ENCODE assay signal across 17 cellular contexts in the genomic region with DNA sequence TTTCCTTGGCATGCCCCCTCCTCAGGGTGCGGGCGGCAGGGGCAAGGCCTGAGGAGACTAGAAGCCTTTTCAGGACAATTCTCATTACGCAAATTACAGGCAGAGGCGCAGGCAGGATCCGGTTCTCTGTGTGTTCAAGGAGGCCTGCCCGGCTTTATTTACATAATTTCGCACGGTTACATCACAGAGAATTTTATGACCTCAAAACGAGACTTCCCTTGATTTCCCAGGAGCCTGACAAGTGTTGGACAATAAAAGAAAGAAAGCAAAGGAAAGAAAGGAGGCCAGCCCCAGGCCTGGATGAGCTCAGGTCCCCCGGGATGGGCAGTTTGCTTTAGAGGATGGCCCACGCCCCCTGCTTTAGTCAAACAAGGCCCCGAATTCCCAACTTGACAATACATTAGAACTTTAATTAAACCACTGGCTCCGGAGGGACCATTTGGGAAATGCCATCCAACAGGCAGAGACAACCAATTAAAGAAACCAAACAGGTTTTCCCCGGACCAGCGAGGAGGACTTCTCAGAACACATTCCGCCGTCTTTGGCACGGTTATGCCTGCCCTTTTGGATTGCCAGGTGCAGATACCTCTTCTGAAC. TPM values are rescaled to one million over a fixed set of nuclear protein-coding genes. Genes with fewer than 3 reads are reported as not detected.
A peak's percentile ranks its signal among the peaks of the same experiment; 100 is the strongest.
DNase-seq lines count a peak whose midpoint lies in the region; ATAC-seq and TF ChIP-seq lines count a peak whose summit lies in the region.
"Had no signal": no experiment of that assay in that cellular context is flagged by ENCODE, and none has a peak within 500 bp of the region (broad histone marks: within the 10 kb centered on the region; RNA-seq: fewer than 3 reads in every experiment).

No MANE protein-coding gene starts in this region.

- peaks cover 29% of the 10 kb centered on the region for H3K4me1 Mint-ChIP-seq in stimulated activated memory B cell treated with anti-CD40 and anti-IgM and Interleukin-4, amounts not matched to agents 10 μg/mL and 1 μg/mL and 100 μg/mL, for 72 hours

- H3K4me3 ChIP-seq in GM08714 (ENCODE audit: low read length) (peak overlapping the region; percentile 70; the same call in 1 of the 2 replicates), sigmoid colon (no peak overlapping the region)
- H3K4me3 ChIP-seq: BLaER1, cardiac muscle cell, prostate gland, thoracic aorta had no signal

- DNase-seq in COLO668 (lab: John Stamatoyannopoulos, UW; ENCODE audit: unreplicated experiment), result peak; percentile 51
- peak; percentile 79 for DNase-seq in NCI-H69 (lab: John Stamatoyannopoulos, UW)
- peak; percentile 51 to 67 for DNase-seq in left colon
- no peak for DNase-seq in sigmoid colon
- no peak for DNase-seq in cardiac septum (ENCODE audit: low spot score)
- DNase-seq in iPS-NIHi11 (ENCODE audit: low spot score), result no peak
- DNase-seq: effector memory CD8-positive, alpha-beta T cell; GOT3; left ventricle myocardium superior; NCI-H2171; T1000 had no signal

- intact Hi-C loops in left colon (cut with DNase I, micrococcal nuclease) (no loop called here), sigmoid colon (cut with DNase I) (no loop called here), cardiac septum (cut with DNase I) (no loop called here)

- no peaks in the 10 kb centered on the region for H3K9me3 Mint-ChIP-seq in stimulated activated memory B cell treated with anti-CD40 and anti-IgM and Interleukin-4, amounts not matched to agents 10 μg/mL and 1 μg/mL and 100 μg/mL, for 72 hours
- H3K9me3 Mint-ChIP-seq: effector memory CD8-positive, alpha-beta T cell had no signal

- ATAC-seq in left colon, result peak; percentile 37
- ATAC-seq in stimulated activated memory B cell treated with anti-CD40 and anti-IgM and Interleukin-4, amounts not matched to agents 10 μg/mL and 1 μg/mL and 100 μg/mL, for 72 hours, result no peak
- ATAC-seq: effector memory CD8-positive, alpha-beta T cell; left ventricle myocardium superior had no signal

- H3K36me3 ChIP-seq in sigmoid colon, result no peaks in the 10 kb centered on the region
- H3K36me3 ChIP-seq: BLaER1, cardiac muscle cell, prostate gland, thoracic aorta had no signal

- no peak for TF ChIP-seq CTCF in sigmoid colon (IDR thresholded peaks at IDR 0.05)

- H3K27me3 ChIP-seq in sigmoid colon, result peaks cover 73 to 98% (median 96%) of the 10 kb centered on the region in 3 donors

- peaks cover 0 to 57% (median 51%) of the 10 kb centered on the region in 4 donors for H3K4me1 ChIP-seq in sigmoid colon
- H3K4me1 ChIP-seq: prostate gland had no signal

- no peak for TF ChIP-seq EP300 in sigmoid colon (IDR thresholded peaks at IDR 0.05)

- H3K36me3 Mint-ChIP-seq in stimulated activated memory B cell treated with anti-CD40 and anti-IgM and Interleukin-4, amounts not matched to agents 10 μg/mL and 1 μg/mL and 100 μg/mL, for 72 hours, result no peaks in the 10 kb centered on the region

- H3K27ac ChIP-seq in sigmoid colon, result no peak overlapping the region
- H3K27ac ChIP-seq: BLaER1, cardiac muscle cell, prostate gland, thoracic aorta had no signal

- WGBS in sigmoid colon, 2 donors, result 4 to 11% methylated on average over 18 of the region's 18 CpGs

- H3K4me3 Mint-ChIP-seq in stimulated activated memory B cell treated with anti-CD40 and anti-IgM and Interleukin-4, amounts not matched to agents 10 μg/mL and 1 μg/mL and 100 μg/mL, for 72 hours, result no peak overlapping the region

- peaks cover 85% of the 10 kb centered on the region for H3K27me3 Mint-ChIP-seq in stimulated activated memory B cell treated with anti-CD40 and anti-IgM and Interleukin-4, amounts not matched to agents 10 μg/mL and 1 μg/mL and 100 μg/mL, for 72 hours

- H3K27ac Mint-ChIP-seq in stimulated activated memory B cell treated with anti-CD40 and anti-IgM and Interleukin-4, amounts not matched to agents 10 μg/mL and 1 μg/mL and 100 μg/mL, for 72 hours, result no peak overlapping the region
- H3K27ac Mint-ChIP-seq: effector memory CD8-positive, alpha-beta T cell had no signal

- H3K9me3 ChIP-seq in sigmoid colon, result no peaks in the 10 kb centered on the region
- H3K9me3 ChIP-seq: prostate gland, thoracic aorta had no signal

- TF ChIP-seq POLR2A in sigmoid colon (IDR thresholded peaks at IDR 0.05), result peak in 1 of 2 donors; percentile 34

RNA-seq across cellular contexts. Expression of a gene that starts 2.9 kb away (rescaled TPM):
- total RNA-seq in left colon (10 to 100 TPM; 15.9 to 20.4 TPM), sigmoid colon (not detected), cardiac septum (not detected)
- polyA plus RNA-seq in sigmoid colon, result 1 to 10 TPM; 4.2 to 5.3 (median 4.2) TPM
- total RNA-seq: left ventricle myocardium superior, thoracic aorta had no signal

RNA-seq across cellular contexts. Expression of a gene that starts 58.1 kb away (rescaled TPM):
- total RNA-seq in left colon (10 to 100 TPM; 13.3 to 16.1 TPM), sigmoid colon (10 to 100 TPM; 14.1 to 19.1 (median 17.2) TPM), cardiac septum (13.0 TPM)
- 10 to 100 TPM in 1 of 3 donors, 1 to 10 TPM in 2; 1.8 to 11.2 (median 4.6) TPM for polyA plus RNA-seq in sigmoid colon

Comparison
In these comparisons a context has a peak if more than half of its experiments do, and no peak if none do; other contexts are left out.
1. DNase-seq: peak in COLO668 (single experiment), NCI-H69 (single experiment) and left colon (2 of 2); none in sigmoid colon (single experiment), cardiac septum (single experiment) and iPS-NIHi11 (single experiment).
2. RNA of a gene that starts 2.9 kb away (total RNA-seq): 15.9 to 20.4 TPM in left colon; not detected in cardiac septum (single experiment) and not detected in sigmoid colon; every median in the first group is over 10 times any median in the second.